1 cellular context compared by ENCODE assay signal in genomic region chr6:30686908-30687658, GRCh38.
TF ChIP-seq lines count a peak whose summit lies in the region.

No MANE protein-coding gene starts in this region.

TF ChIP-seq in HepG2, 621 proteins besides CTCF, POLR2A, EP300 and RAD21 (continued from another document and continues in another):
- TF ChIP-seq PAF1 (CRISPR knock-in tag; IDR thresholded peaks at IDR 0.05) (no peak), ZNF788 (CRISPR knock-in tag; IDR thresholded peaks at IDR 0.05; ENCODE audit: borderline replicate concordance) (no peak), IKZF4 (CRISPR knock-in tag; IDR thresholded peaks at IDR 0.05; ENCODE audit: borderline replicate concordance, low read depth, not compliant biosample characterization) (no peak), ZNF512 (CRISPR knock-in tag; IDR thresholded peaks at IDR 0.05) (no peak), AGO2 (optimal IDR thresholded peaks at IDR 0.05; ENCODE audit: low read depth, low read length) (peak; percentile 83), ZBTB7A (CRISPR knock-in tag; IDR thresholded peaks at IDR 0.05) (peak; percentile 55; the same call in 1 of the 2 replicates), TBX2 (CRISPR knock-in tag; IDR thresholded peaks at IDR 0.05; ENCODE audit: borderline replicate concordance) (peak; percentile 40; the same call in 1 of the 2 replicates), MTF2 (CRISPR knock-in tag; IDR thresholded peaks at IDR 0.05; ENCODE audit: borderline replicate concordance) (no peak), ARNTL (CRISPR knock-in tag; IDR thresholded peaks at IDR 0.05) (0 out of 2 replicates have a peak, but pooled peaks have one; percentile 34), PHF20 (CRISPR knock-in tag; IDR thresholded peaks at IDR 0.05) (no peak), KAT8 (CRISPR knock-in tag; IDR thresholded peaks at IDR 0.05) (no peak), ZNF333 (CRISPR knock-in tag; IDR thresholded peaks at IDR 0.05; ENCODE audit: borderline replicate concordance) (peak; percentile 73; the same call in 1 of the 2 replicates), ATRX (CRISPR knock-in tag; IDR thresholded peaks at IDR 0.05; ENCODE audit: borderline replicate concordance) (no peak), BCLAF1 (IDR thresholded peaks at IDR 0.05) (no peak), ZNF564 (CRISPR knock-in tag; IDR thresholded peaks at IDR 0.05) (no peak), MAX (IDR thresholded peaks at IDR 0.05) (peak; percentile 35; the same call in 1 of the 2 replicates), ERF (CRISPR knock-in tag; IDR thresholded peaks at IDR 0.05) (no peak), HMGXB3 (CRISPR knock-in tag; IDR thresholded peaks at IDR 0.05; ENCODE audit: borderline replicate concordance) (0 out of 2 replicates have a peak, but pooled peaks have one; percentile 30), ZMAT5 (CRISPR knock-in tag; IDR thresholded peaks at IDR 0.05; ENCODE audit: borderline replicate concordance, low read depth) (no peak), PAXIP1 (CRISPR knock-in tag; conservative IDR thresholded peaks at IDR 0.05) (peak; percentile 26; the same call in 1 of the 2 replicates), FOXP1 (IDR thresholded peaks at IDR 0.05) (no peak), FOXP1 (CRISPR knock-in tag; IDR thresholded peaks at IDR 0.05) (no peak), SRSF1 (optimal IDR thresholded peaks at IDR 0.05; ENCODE audit: low read depth, low read length) (peak; percentile 95), NFE2 (CRISPR knock-in tag; IDR thresholded peaks at IDR 0.05) (no peak), KDM5B (CRISPR knock-in tag; IDR thresholded peaks at IDR 0.05; ENCODE audit: borderline replicate concordance) (peak; percentile 64; the same call in 1 of the 2 replicates), HNF4G (IDR thresholded peaks at IDR 0.05; ENCODE audit: borderline replicate concordance, low read depth, low read length) (no peak), HNF4G (CRISPR knock-in tag; IDR thresholded peaks at IDR 0.05; ENCODE audit: borderline replicate concordance, low read depth) (0 out of 2 replicates have a peak, but pooled peaks have one; percentile 4), ZNF800 (CRISPR knock-in tag; IDR thresholded peaks at IDR 0.05) (no peak), SUZ12 (IDR thresholded peaks at IDR 0.05; ENCODE audit: low read depth, low read length) (no peak), TFDP2 (CRISPR knock-in tag; IDR thresholded peaks at IDR 0.05) (no peak), MEIS2 (CRISPR knock-in tag; IDR thresholded peaks at IDR 0.05) (no peak), ZNF747 (CRISPR knock-in tag; IDR thresholded peaks at IDR 0.05; ENCODE audit: borderline replicate concordance) (no peak; the same call in 1 of the 2 replicates), TFAP4 (IDR thresholded peaks at IDR 0.05; ENCODE audit: borderline replicate concordance, low read depth) (peak; percentile 22; the same call in 1 of the 2 replicates), NFKBIZ (CRISPR knock-in tag; IDR thresholded peaks at IDR 0.05) (no peak), NFYB (CRISPR knock-in tag; IDR thresholded peaks at IDR 0.05) (no peak), NFE2L1 (CRISPR knock-in tag; IDR thresholded peaks at IDR 0.05; ENCODE audit: borderline replicate concordance) (peak; percentile 82; the same call in 1 of the 2 replicates), ATF2 (CRISPR knock-in tag; IDR thresholded peaks at IDR 0.05) (peak; percentile 58; the same call in 1 of the 2 replicates), ZGPAT (CRISPR knock-in tag; IDR thresholded peaks at IDR 0.05) (peak; percentile 68; the same call in 1 of the 2 replicates), ZNF549 (CRISPR knock-in tag; IDR thresholded peaks at IDR 0.05) (no peak)
